ENCODE assay signal across 9 cellular contexts in genomic region chr20:58623579-58624473, GRCh38. TPM values are rescaled to one million over a fixed set of nuclear protein-coding genes. Genes with fewer than 3 reads are reported as not detected.
DNase-seq lines count a peak whose midpoint lies in the region; ATAC-seq and TF ChIP-seq lines count a peak whose summit lies in the region.
"Had no signal": no experiment of that assay in that cellular context is flagged by ENCODE, and none has a peak within 500 bp of the region (broad histone marks: within the 10 kb centered on the region; RNA-seq: fewer than 3 reads in every experiment).

No MANE protein-coding gene starts in this region.

- in situ Hi-C loops in SK-MEL-5 (cut with HindIII; ENCODE audit: low pct_unique_long_range_greater_than_20kb, low sequenced_read_pairs), result no loop called here

- peaks cover 8% of the 10 kb centered on the region for H3K4me1 Mint-ChIP-seq in type B pancreatic cell (ENCODE audit: unreplicated experiment)

- no peak for TF ChIP-seq CTCF in foreskin fibroblast (IDR thresholded peaks at IDR 0.05; ENCODE audit: low read depth, low read length)
- TF ChIP-seq CTCF in retinal pigment epithelial cell (conservative IDR thresholded peaks at IDR 0.05; ENCODE audit: low read depth, low read length), result no peak
- no peak for TF ChIP-seq CTCF in type B pancreatic cell (conservative IDR thresholded peaks at IDR 0.05)
- TF ChIP-seq CTCF in vagina (IDR thresholded peaks at IDR 0.05), result no peak

- H3K9me3 ChIP-seq in vagina, result no peaks in the 10 kb centered on the region
- H3K9me3 ChIP-seq: Peyer's patch had no signal

- H3K27me3 ChIP-seq in vagina, result no peaks in the 10 kb centered on the region
- H3K27me3 ChIP-seq: Peyer's patch had no signal

- H3K27ac ChIP-seq in vagina, result no peak overlapping the region
- H3K27ac ChIP-seq: Peyer's patch had no signal

- no peaks in the 10 kb centered on the region for H3K36me3 Mint-ChIP-seq in type B pancreatic cell

- no peaks in the 10 kb centered on the region for H3K9me3 Mint-ChIP-seq in type B pancreatic cell

- H3K27ac Mint-ChIP-seq in type B pancreatic cell, result no peak overlapping the region

- ATAC-seq in activated CD4-positive, CD25-positive, alpha-beta regulatory T cell treated with anti-CD3 and anti-CD28 coated beads, Interleukin-2, amount 50 U/mL, for 24 hours, result no peak

- H3K36me3 ChIP-seq in vagina, result no peaks in the 10 kb centered on the region
- H3K36me3 ChIP-seq: Peyer's patch had no signal

- TF ChIP-seq POLR2A in erythroblast (IDR thresholded peaks at IDR 0.05; ENCODE audit: low read length) (no peak), vagina (IDR thresholded peaks at IDR 0.05) (no peak)

- peaks cover 5% of the 10 kb centered on the region for H3K27me3 Mint-ChIP-seq in type B pancreatic cell

- intact Hi-C loops in vagina (cut with DNase I), result no loop called here

- H3K4me3 ChIP-seq in foreskin fibroblast (ENCODE audit: low read depth in 1 of 2, low read length in 2 of 2) (no peak overlapping the region), retinal pigment epithelial cell (ENCODE audit: low read length) (no peak overlapping the region), vagina (no peak overlapping the region)
- H3K4me3 ChIP-seq: Peyer's patch had no signal

- H3K4me1 ChIP-seq in vagina, result peaks cover 20% of the 10 kb centered on the region
- H3K4me1 ChIP-seq: Peyer's patch had no signal

- H3K4me3 Mint-ChIP-seq in type B pancreatic cell, result no peak overlapping the region

- peak; percentile 93 for DNase-seq in HCEC 1CT
- DNase-seq in SK-MEL-5 (ENCODE audit: low read depth, low spot score), result peak; percentile 62
- peak; percentile 93 to 97 for DNase-seq in foreskin fibroblast
- DNase-seq in retinal pigment epithelial cell (ENCODE audit: low read depth), result peak; percentile 94
- DNase-seq in erythroblast (lab: John Stamatoyannopoulos, UW), result no peak
- no peak for DNase-seq in type B pancreatic cell (ENCODE audit: extremely low spot score, unreplicated experiment)
- no peak for DNase-seq in vagina (ENCODE audit: extremely low spot score in 2 of 2)

RNA-seq across cellular contexts. Expression of gene STX16, which starts 27.3 kb away (rescaled TPM):
- 16.9 and 20.0 TPM in 2 replicates for total RNA-seq in SK-MEL-5 (2014; rRNA removed; shearing (Covaris generic))
- 67.1 and 85.3 TPM in 2 replicates for polyA plus RNA-seq in SK-MEL-5 (2015; cell fraction: cytosol; rRNA removed)
- 214 and 217 TPM in 2 replicates for polyA plus RNA-seq in SK-MEL-5 (2015; cell fraction: nucleus; rRNA removed)
- total RNA-seq in type B pancreatic cell (ENCODE audit: low replicate concordance) (60.4 and 62.8 TPM in 2 replicates), vagina (49.4 TPM)

Comparison
In these comparisons a context has a peak if more than half of its experiments do, and no peak if none do; other contexts are left out.
1. DNase-seq: peak in HCEC 1CT (single experiment), SK-MEL-5 (single experiment), foreskin fibroblast (2 of 2) and retinal pigment epithelial cell (single experiment); none in erythroblast (0 of 2), type B pancreatic cell (single experiment) and vagina (0 of 2).